ENCODE assay signal across 22 cellular contexts in genomic region chrX:71056857-71057256, GRCh38. TPM values are rescaled to one million over a fixed set of nuclear protein-coding genes. Genes with fewer than 3 reads are reported as not detected.
A peak's percentile ranks its signal among the peaks of the same experiment; 100 is the strongest.
DNase-seq lines count a peak whose midpoint lies in the region; ATAC-seq and TF ChIP-seq lines count a peak whose summit lies in the region.
"Had no signal": no experiment of that assay in that cellular context is flagged by ENCODE, and none has a peak within 500 bp of the region (broad histone marks: within the 10 kb centered on the region; RNA-seq: fewer than 3 reads in every experiment).

No MANE protein-coding gene starts in this region.

- H3K4me3 Mint-ChIP-seq in CD4-positive, CD25-positive, alpha-beta regulatory T cell, result peak overlapping the region in 2 of 4 donors; percentile 22 to 83
- no peak overlapping the region for H3K4me3 Mint-ChIP-seq in HFFc6
- H3K4me3 Mint-ChIP-seq: activated B cell treated with CpG ODN at 0.5 μM for 24 hours; stimulated activated memory B cell treated with anti-CD40 and anti-IgM and Interleukin-4, amounts not matched to agents 10 μg/mL and 1 μg/mL and 100 μg/mL, for 72 hours had no signal

- H3K9me3 Mint-ChIP-seq in CD4-positive, CD25-positive, alpha-beta regulatory T cell, result no peaks in the 10 kb centered on the region
- H3K9me3 Mint-ChIP-seq in HFFc6, result no peaks in the 10 kb centered on the region
- H3K9me3 Mint-ChIP-seq: activated B cell treated with CpG ODN at 0.5 μM for 24 hours; stimulated activated memory B cell treated with anti-CD40 and anti-IgM and Interleukin-4, amounts not matched to agents 10 μg/mL and 1 μg/mL and 100 μg/mL, for 72 hours had no signal

- H2AFZ ChIP-seq in osteoblast (ENCODE audit: low read length), result no peak overlapping the region

- ATAC-seq in CD4-positive, CD25-positive, alpha-beta regulatory T cell (ENCODE audit: low read depth in 2 of 2), result no peak
- ATAC-seq in HG02840 (IDR thresholded peaks at IDR 0.05; ENCODE audit: low FRiP score, unreplicated experiment) (no peak), GM21619 (IDR thresholded peaks at IDR 0.05; ENCODE audit: unreplicated experiment) (no peak)
- ATAC-seq: HepG2; lower lobe of right lung; stimulated activated memory B cell treated with anti-CD40 and anti-IgM and Interleukin-4, amounts not matched to agents 10 μg/mL and 1 μg/mL and 100 μg/mL, for 72 hours had no signal

- no peaks in the 10 kb centered on the region for H4K20me1 ChIP-seq in osteoblast (ENCODE audit: insufficient read depth, low read length)

- H3K36me3 Mint-ChIP-seq in CD4-positive, CD25-positive, alpha-beta regulatory T cell, result no peaks in the 10 kb centered on the region
- H3K36me3 Mint-ChIP-seq in HFFc6 (ENCODE audit: low read depth), result peaks cover 16% of the 10 kb centered on the region

- peaks cover 24 to 40% (median 30%) of the 10 kb centered on the region in 4 donors for H3K4me1 Mint-ChIP-seq in CD4-positive, CD25-positive, alpha-beta regulatory T cell
- peaks cover 23% of the 10 kb centered on the region for H3K4me1 Mint-ChIP-seq in HFFc6 (ENCODE audit: low read depth)

- TF ChIP-seq CTCF in HFFc6 (IDR thresholded peaks at IDR 0.05) (no peak), cardiac fibroblast (IDR thresholded peaks at IDR 0.05; ENCODE audit: low read depth, low read length) (no peak), osteoblast (IDR thresholded peaks at IDR 0.05; ENCODE audit: extremely low read depth, low read depth, low read length) (no peak)

- no peak overlapping the region for H3K4me2 ChIP-seq in osteoblast (ENCODE audit: insufficient read depth, low read length)
- H3K4me2 ChIP-seq: smooth muscle cell had no signal

- H3K36me3 ChIP-seq in CD4-positive, CD25-positive, alpha-beta regulatory T cell (ENCODE audit: control insufficient read depth, insufficient read depth, low read length), result peaks cover 7% of the 10 kb centered on the region
- H3K36me3 ChIP-seq in osteoblast (ENCODE audit: insufficient read depth, low read length), result peaks cover 13% of the 10 kb centered on the region
- H3K36me3 ChIP-seq: colonic mucosa had no signal

- H3K79me2 ChIP-seq in osteoblast (ENCODE audit: insufficient read depth, low read length), result no peaks in the 10 kb centered on the region

- peak overlapping the region; percentile 66 for H3K27ac ChIP-seq in CD4-positive, CD25-positive, alpha-beta regulatory T cell (ENCODE audit: insufficient read depth, low read length, poor library complexity, severe bottlenecking)
- H3K27ac ChIP-seq in osteoblast (ENCODE audit: low read depth, low read length), result peak overlapping the region; percentile 24
- H3K27ac ChIP-seq: colonic mucosa, lower lobe of right lung, tibial artery had no signal

- peak overlapping the region in 2 of 3 donors; percentile 26 to 33 for H3K27ac Mint-ChIP-seq in CD4-positive, CD25-positive, alpha-beta regulatory T cell
- peak overlapping the region; percentile 72 for H3K27ac Mint-ChIP-seq in HFFc6
- H3K27ac Mint-ChIP-seq: activated B cell treated with CpG ODN at 0.5 μM for 24 hours; stimulated activated memory B cell treated with anti-CD40 and anti-IgM and Interleukin-4, amounts not matched to agents 10 μg/mL and 1 μg/mL and 100 μg/mL, for 72 hours had no signal

- no peaks in the 10 kb centered on the region for H3K27me3 ChIP-seq in CD4-positive, CD25-positive, alpha-beta regulatory T cell (ENCODE audit: control insufficient read depth, insufficient read depth, low read length)
- no peaks in the 10 kb centered on the region for H3K27me3 ChIP-seq in osteoblast (ENCODE audit: insufficient read depth, low read length)
- H3K27me3 ChIP-seq: colonic mucosa, tibial artery had no signal

- H3K27me3 Mint-ChIP-seq in CD4-positive, CD25-positive, alpha-beta regulatory T cell, result no peaks in the 10 kb centered on the region
- H3K27me3 Mint-ChIP-seq in HFFc6 (ENCODE audit: insufficient read depth), result no peaks in the 10 kb centered on the region
- H3K27me3 Mint-ChIP-seq: activated B cell treated with CpG ODN at 0.5 μM for 24 hours; naive B cell; stimulated activated memory B cell treated with anti-CD40 and anti-IgM and Interleukin-4, amounts not matched to agents 10 μg/mL and 1 μg/mL and 100 μg/mL, for 72 hours had no signal

- H3K9me3 ChIP-seq in CD4-positive, CD25-positive, alpha-beta regulatory T cell (ENCODE audit: control insufficient read depth in 2 of 2, low read length in 2 of 2), result no peaks in the 10 kb centered on the region
- H3K9me3 ChIP-seq in osteoblast (ENCODE audit: low read depth, low read length), result no peaks in the 10 kb centered on the region
- H3K9me3 ChIP-seq: colonic mucosa, lower lobe of right lung, tibial artery had no signal

- peaks cover 24% of the 10 kb centered on the region for H3K4me1 ChIP-seq in CD4-positive, CD25-positive, alpha-beta regulatory T cell (ENCODE audit: control insufficient read depth, insufficient read depth, low read length, poor library complexity, severe bottlenecking)
- peaks cover 4% of the 10 kb centered on the region for H3K4me1 ChIP-seq in osteoblast (ENCODE audit: insufficient read depth, low read length)
- H3K4me1 ChIP-seq: colonic mucosa, lower lobe of right lung, tibial artery had no signal

- H3K4me3 ChIP-seq in CD4-positive, CD25-positive, alpha-beta regulatory T cell (ENCODE audit: low read depth, low read length), result no peak overlapping the region
- no peak overlapping the region for H3K4me3 ChIP-seq in cardiac fibroblast (replicated peaks in 1 of 2; ENCODE audit: low read depth in 2 of 2, low read length in 2 of 2)
- H3K4me3 ChIP-seq in osteoblast (ENCODE audit: insufficient read depth, low read length), result no peak overlapping the region
- H3K4me3 ChIP-seq: colonic mucosa, lower lobe of right lung, smooth muscle cell, tibial artery had no signal

- DNase-seq in CD4-positive, CD25-positive, alpha-beta regulatory T cell, result no peak
- DNase-seq in HFFc6, result no peak
- peak; percentile 63 to 69 for DNase-seq in cardiac fibroblast (ENCODE audit: low read depth in 2 of 2)
- no peak for DNase-seq in osteoblast (ENCODE audit: insufficient read length, low spot score, missing footprints)
- DNase-seq in NCI-H1417 (lab: John Stamatoyannopoulos, UW), result no peak
- DNase-seq: activated B cell treated with CpG ODN at 0.5 μM for 24 hours, aorta, colonic mucosa, GDM1, lower lobe of right lung, naive B cell, NCI-H1048, NCI-H526, SW 1271, tibial artery had no signal

RNA-seq across cellular contexts. Expression of gene SNX12, which starts 11.3 kb away (rescaled TPM):
- 29.5 TPM for total RNA-seq in CD4-positive, CD25-positive, alpha-beta regulatory T cell
- polyA plus RNA-seq in CD4-positive, CD25-positive, alpha-beta regulatory T cell, result 1 to 10 TPM; 4.0 to 9.2 (median 5.8) TPM
- 100 to 1,000 TPM in 1 of 6 experiments, 10 to 100 TPM in 5; 87.0 to 101 (median 91.1) TPM for total RNA-seq in HFFc6 (2021; fragmentation: NEBNext Ultra II Directional; extraction: Animal tissue kit (Norgen Biotek cat#: 25700))
- 64.5 and 67.7 TPM in 2 replicates for total RNA-seq in osteoblast

RNA-seq across cellular contexts. Expression of gene FOXO4, which starts 38.8 kb away (rescaled TPM):
- total RNA-seq in CD4-positive, CD25-positive, alpha-beta regulatory T cell, result 49.9 TPM
- 1 to 10 TPM; 1.8 to 3.3 (median 2.5) TPM for polyA plus RNA-seq in CD4-positive, CD25-positive, alpha-beta regulatory T cell
- 1 to 10 TPM; 4.0 to 8.1 (median 6.0) TPM for total RNA-seq in HFFc6 (2021; fragmentation: NEBNext Ultra II Directional; extraction: Animal tissue kit (Norgen Biotek cat#: 25700))
- 6.8 and 7.6 TPM in 2 replicates for total RNA-seq in osteoblast

RNA-seq across cellular contexts. Expression of gene CXorf65, which starts 49.7 kb away (rescaled TPM):
- 81.0 TPM for total RNA-seq in CD4-positive, CD25-positive, alpha-beta regulatory T cell
- polyA plus RNA-seq in CD4-positive, CD25-positive, alpha-beta regulatory T cell, result 1 to 10 TPM; 1.6 to 4.3 (median 3.2) TPM
- not detected for total RNA-seq in HFFc6 (2021; fragmentation: NEBNext Ultra II Directional; extraction: Animal tissue kit (Norgen Biotek cat#: 25700))
- not detected in 2 replicates for total RNA-seq in osteoblast
- total RNA-seq: aorta, colonic mucosa, glomerular endothelial cell, HepG2, lower lobe of right lung, posterior vena cava, smooth muscle cell had no signal
- polyA plus RNA-seq: HepG2, smooth muscle cell had no signal

RNA-seq across cellular contexts. Expression of gene IL2RG, which starts 54.5 kb away (rescaled TPM):
- 504 TPM for total RNA-seq in CD4-positive, CD25-positive, alpha-beta regulatory T cell
- 1,000 to 10,000 TPM in 3 of 4 donors, 100 to 1,000 TPM in 1; 997 to 1,278 (median 1,072) TPM for polyA plus RNA-seq in CD4-positive, CD25-positive, alpha-beta regulatory T cell
- total RNA-seq in HFFc6 (2021; fragmentation: NEBNext Ultra II Directional; extraction: Animal tissue kit (Norgen Biotek cat#: 25700)), result under 1 TPM in 2 of 6 experiments, not detected in 4; 0.37 to 0.43 TPM
- total RNA-seq in osteoblast, result not detected in 2 replicates
- total RNA-seq: HepG2, smooth muscle cell had no signal
- polyA plus RNA-seq: smooth muscle cell had no signal

Comparison
In these comparisons a context has a peak if more than half of its experiments do, and no peak if none do; other contexts are left out.
1. DNase-seq: peak in cardiac fibroblast (2 of 2); none in CD4-positive, CD25-positive, alpha-beta regulatory T cell (0 of 3), HFFc6 (single experiment), osteoblast (single experiment) and NCI-H1417 (0 of 3).
2. RNA of gene CXorf65, which starts 49.7 kb away (total RNA-seq): 81.0 TPM in CD4-positive, CD25-positive, alpha-beta regulatory T cell (single experiment); not detected in HFFc6 and not detected in osteoblast; every median in the first group is over 10 times any median in the second.